ENCODE assay signal across 17 cellular contexts in genomic region chr13:74466015-74466414, GRCh38.
"Had no signal": no experiment of that assay in that cellular context is flagged by ENCODE, and none has a peak within 500 bp of the region (broad histone marks: within the 10 kb centered on the region; RNA-seq: fewer than 3 reads in every experiment).

No MANE protein-coding gene starts in this region.

- H3K4me3 Mint-ChIP-seq: dendritic cell treated with granulocyte-macrophage colony-stimulating factor and Interleukin-4, amounts not matched to agents 40 ng/mL and 50 ng/mL, for 4 days; naive thymus-derived CD8-positive, alpha-beta T cell; type B pancreatic cell had no signal

- ATAC-seq: gastrocnemius medialis; left colon; left ventricle myocardium superior; mucosa of descending colon; naive thymus-derived CD8-positive, alpha-beta T cell; right cardiac atrium; stimulated activated naive CD8-positive, alpha-beta T cell treated with anti-CD3 and anti-CD28 coated beads, Interleukin-15, Interleukin-2, amounts not matched to agents 100 U/mL and 50 U/mL, for 24 hours had no signal

- DNase-seq: cerebellar nuclear complex; gastrocnemius medialis; left colon; left ventricle myocardium superior; mammary epithelial cell; mucosa of descending colon; naive thymus-derived CD8-positive, alpha-beta T cell; nucleus accumbens; ovary; right cardiac atrium; small intestine; stimulated activated CD4-positive, alpha-beta T cell treated with anti-CD3 and anti-CD28 coated beads, Interleukin-12 subunit alpha, Interleukin-12 subunit beta, amount 100 ng/mL, for 4 hours; stimulated activated naive CD8-positive, alpha-beta T cell treated with anti-CD3 and anti-CD28 coated beads, Interleukin-15, Interleukin-2, amounts not matched to agents 100 U/mL and 50 U/mL, for 24 hours; thyroid gland; uterus had no signal

- H3K36me3 Mint-ChIP-seq: naive thymus-derived CD8-positive, alpha-beta T cell; type B pancreatic cell had no signal

- H3K27me3 Mint-ChIP-seq: dendritic cell treated with granulocyte-macrophage colony-stimulating factor and Interleukin-4, amounts not matched to agents 40 ng/mL and 50 ng/mL, for 4 days had no signal

- H3K27ac Mint-ChIP-seq: dendritic cell treated with granulocyte-macrophage colony-stimulating factor and Interleukin-4, amounts not matched to agents 40 ng/mL and 50 ng/mL, for 4 days; type B pancreatic cell had no signal

- H3K9me3 Mint-ChIP-seq: naive thymus-derived CD8-positive, alpha-beta T cell; type B pancreatic cell had no signal
